In genomic region chr15:58666957-58667356, GRCh38 we compare ENCODE assay signal across 18 cellular contexts.
A peak's percentile ranks its signal among the peaks of the same experiment; 100 is the strongest.
DNase-seq lines count a peak whose midpoint lies in the region; ATAC-seq and TF ChIP-seq lines count a peak whose summit lies in the region.
"Had no signal": no experiment of that assay in that cellular context is flagged by ENCODE, and none has a peak within 500 bp of the region (broad histone marks: within the 10 kb centered on the region; RNA-seq: fewer than 3 reads in every experiment).

No MANE protein-coding gene starts in this region.

- H3K4me1 Mint-ChIP-seq in nephron progenitor cell, result peaks cover 11% of the 10 kb centered on the region

- H3F3A ChIP-seq in PC-9 (ENCODE audit: insufficient read depth, low read depth), result peaks cover 5% of the 10 kb centered on the region; the same call in 1 of the 2 replicates

- WGBS in transverse colon (ENCODE audit: low coverage in 1 of 2), 2 donors, result 57 to 94% methylated on average over 1 of the region's 1 CpG

- peaks cover 37% of the 10 kb centered on the region for H3K36me3 Mint-ChIP-seq in nephron progenitor cell (ENCODE audit: low read depth)

- no peaks in the 10 kb centered on the region for H3K27me3 Mint-ChIP-seq in nephron progenitor cell (ENCODE audit: low read depth, poor library complexity)
- H3K27me3 Mint-ChIP-seq: activated CD4-positive, alpha-beta memory T cell treated with anti-CD3 and anti-CD28 coated beads for 36 hours; effector memory CD8-positive, alpha-beta T cell; naive thymus-derived CD8-positive, alpha-beta T cell had no signal

- TF ChIP-seq CTCF in PC-9 (conservative IDR thresholded peaks at IDR 0.05) (no peak), epithelial cell of esophagus (IDR thresholded peaks at IDR 0.05; ENCODE audit: insufficient read depth, low read depth, low read length, missing control alignments) (no peak), nephron progenitor cell (IDR thresholded peaks at IDR 0.05) (no peak), transverse colon (IDR thresholded peaks at IDR 0.05) (no peak), uterus (IDR thresholded peaks at IDR 0.05) (no peak)

- in situ Hi-C loops in transverse colon (cut with MboI; ENCODE audit: low pct_ligation_motif_present in 1 of 4, low pct_unique_long_range_greater_than_20kb in 1 of 4, low sequenced_read_pairs in 3 of 4), result no loop called here

- H3K9me2 ChIP-seq in PC-9 (ENCODE audit: insufficient read depth), result no peaks in the 10 kb centered on the region

- H3K4me1 ChIP-seq in PC-9 (replicated peaks; ENCODE audit: insufficient read depth) (peaks cover 21% of the 10 kb centered on the region), transverse colon (peaks cover 0 to 11% (median 3%) of the 10 kb centered on the region in 4 donors), uterus (no peaks in the 10 kb centered on the region)
- H3K4me1 ChIP-seq: vagina had no signal

- H4K20me1 ChIP-seq in PC-9 (ENCODE audit: insufficient read depth), result no peaks in the 10 kb centered on the region

- TF ChIP-seq EP300 in transverse colon (IDR thresholded peaks at IDR 0.05; ENCODE audit: low read depth), result no peak

- H3K9me3 ChIP-seq in PC-9 (ENCODE audit: insufficient read depth, low read depth), result no peaks in the 10 kb centered on the region
- H3K9me3 ChIP-seq in transverse colon, result no peaks in the 10 kb centered on the region
- H3K9me3 ChIP-seq in uterus, result no peaks in the 10 kb centered on the region
- H3K9me3 ChIP-seq: vagina had no signal

- no peaks in the 10 kb centered on the region for H3K9me3 Mint-ChIP-seq in nephron progenitor cell
- H3K9me3 Mint-ChIP-seq: activated CD4-positive, alpha-beta memory T cell treated with anti-CD3 and anti-CD28 coated beads for 36 hours; effector memory CD8-positive, alpha-beta T cell; naive thymus-derived CD8-positive, alpha-beta T cell had no signal

- no TSS peak for BruUV-seq in PC-9 (replicated peaks; lab: Mats Ljungman, UMichigan)

- H3K27me3 ChIP-seq in PC-9 (ENCODE audit: insufficient read depth, low read depth), result no peaks in the 10 kb centered on the region
- H3K27me3 ChIP-seq in transverse colon, result no peaks in the 10 kb centered on the region
- H3K27me3 ChIP-seq in uterus, result no peaks in the 10 kb centered on the region
- H3K27me3 ChIP-seq: vagina had no signal

- peak overlapping the region; percentile 12 for H3K27ac Mint-ChIP-seq in nephron progenitor cell
- H3K27ac Mint-ChIP-seq: activated CD4-positive, alpha-beta memory T cell treated with anti-CD3 and anti-CD28 coated beads for 36 hours; effector memory CD8-positive, alpha-beta T cell had no signal

- no peak overlapping the region for H3K4me3 Mint-ChIP-seq in nephron progenitor cell
- H3K4me3 Mint-ChIP-seq: activated CD4-positive, alpha-beta memory T cell treated with anti-CD3 and anti-CD28 coated beads for 36 hours; effector memory CD8-positive, alpha-beta T cell; naive thymus-derived CD8-positive, alpha-beta T cell had no signal

- H3K36me3 ChIP-seq in PC-9 (ENCODE audit: low read depth) (peaks cover 6% of the 10 kb centered on the region), transverse colon (peaks cover 0 to 25% (median 0%) of the 10 kb centered on the region in 4 donors), uterus (no peaks in the 10 kb centered on the region)

- intact Hi-C loops in PC-9 (cut with micrococcal nuclease; ENCODE audit: unreplicated experiment), result loop anchor here (5.0 kb wide), 1 partner anchor 35 kb away; no protein-coding TSS in a partner anchor
- intact Hi-C loops in transverse colon (cut with DNase I; ENCODE audit: low total_unique reads), result loop anchor here (2.0 kb wide), 1 partner anchor 22 kb away; no protein-coding TSS in a partner anchor
- intact Hi-C loops in uterus (cut with DNase I; ENCODE audit: low total_unique reads), result no loop called here

- DNase-seq in EL (peak; percentile 28), PC-9 (peak in 1 of 2 experiments; percentile 37), epithelial cell of esophagus (ENCODE audit: low read depth) (peak; percentile 33), nephron progenitor cell (no peak), transverse colon (no peak), uterus (no peak)
- DNase-seq: activated CD4-positive, alpha-beta memory T cell treated with anti-CD3 and anti-CD28 coated beads for 36 hours; activated naive CD4-positive, alpha-beta T cell treated with anti-CD3 and anti-CD28 coated beads, Interleukin-2, amount 50 U/mL, for 16 hours; effector memory CD8-positive, alpha-beta T cell; H7; naive thymus-derived CD8-positive, alpha-beta T cell; NCI-H2081 treated with DMSO at 0.1 percent for 48 hours had no signal

- CTCF ChIA-PET in PC-9 (lab: Charles Lee), result no interaction called here

- H3K79me2 ChIP-seq in PC-9 (ENCODE audit: low read depth), result peaks cover 22% of the 10 kb centered on the region; the same call in 1 of the 2 replicates

- no peak overlapping the region for H2AFZ ChIP-seq in PC-9

- TF ChIP-seq POLR2A in transverse colon (IDR thresholded peaks at IDR 0.05), result no peak
- no peak for TF ChIP-seq POLR2A in uterus (IDR thresholded peaks at IDR 0.05)

- no peak overlapping the region for H3K4me3 ChIP-seq in PC-9
- H3K4me3 ChIP-seq in epithelial cell of esophagus (ENCODE audit: low read length), result no peak overlapping the region
- no peak overlapping the region for H3K4me3 ChIP-seq in transverse colon
- H3K4me3 ChIP-seq in uterus, result no peak overlapping the region
- H3K4me3 ChIP-seq: skin epidermis, vagina had no signal

- ATAC-seq in HG02571 (IDR thresholded peaks at IDR 0.05; ENCODE audit: unreplicated experiment), result no peak
- no peak for ATAC-seq in HG03159 (IDR thresholded peaks at IDR 0.05; ENCODE audit: unreplicated experiment)
- ATAC-seq: effector memory CD8-positive, alpha-beta T cell; naive thymus-derived CD8-positive, alpha-beta T cell had no signal

- peak overlapping the region; percentile 23; the same call in 1 of the 2 replicates for H3K4me2 ChIP-seq in PC-9
- H3K4me2 ChIP-seq: KMS-11 had no signal

- POLR2A ChIA-PET in PC-9 (lab: Charles Lee; ENCODE audit: unreplicated experiment), result interaction anchor here (0.6 to 0.7 kb wide), 2 partner anchors 55 to 219 kb away, joined by 3 read pairs; no protein-coding TSS in a partner anchor

- peak overlapping the region; percentile 37; the same call in 1 of the 2 replicates for H3K27ac ChIP-seq in PC-9
- no peak overlapping the region for H3K27ac ChIP-seq in transverse colon
- H3K27ac ChIP-seq in uterus, result no peak overlapping the region
- H3K27ac ChIP-seq: C4-2B, KMS-11, skin epidermis, vagina had no signal

Comparison
In these comparisons a context has a peak if more than half of its experiments do, and no peak if none do; other contexts are left out.
1. DNase-seq: peak in EL (single experiment) and epithelial cell of esophagus (single experiment); none in nephron progenitor cell (single experiment), transverse colon (single experiment) and uterus (0 of 2).